In genomic region chr9:107213080-107213479, GRCh38 we compare ENCODE assay signal across 11 cellular contexts.
DNase-seq lines count a peak whose midpoint lies in the region; ATAC-seq, FAIRE-seq and TF ChIP-seq lines count a peak whose summit lies in the region.
"Had no signal": no experiment of that assay in that cellular context is flagged by ENCODE, and none has a peak within 500 bp of the region (broad histone marks: within the 10 kb centered on the region; RNA-seq: fewer than 3 reads in every experiment).

No MANE protein-coding gene starts in this region.

- WGBS in GM12878 (ENCODE audit: insufficient coverage, insufficient replicate concordance, low lambda C conversion rate, missing lambda C conversion rate), result 60% methylated on average over 6 of the region's 6 CpGs

- H3K9me3 Mint-ChIP-seq in activated CD4-positive, alpha-beta T cell treated with anti-CD3 and anti-CD28 coated beads for 36 hours (ENCODE audit: low read depth), result peaks cover 2% of the 10 kb centered on the region
- H3K9me3 Mint-ChIP-seq in activated CD4-positive, alpha-beta T cell treated with anti-CD3 and anti-CD28 coated beads, Interleukin-2, amount 10 ng/mL, durations not matched to agents 7 days and 5 days, result no peaks in the 10 kb centered on the region
- H3K9me3 Mint-ChIP-seq in stimulated activated naive B cell treated with anti-CD40 and anti-IgM and Interleukin-4, amounts not matched to agents 10 μg/mL and 1 μg/mL and 100 μg/mL, for 72 hours, result peaks cover 4% of the 10 kb centered on the region in 2 donors
- H3K9me3 Mint-ChIP-seq in activated CD4-positive, alpha-beta memory T cell treated with anti-CD3 and anti-CD28 coated beads for 36 hours, result no peaks in the 10 kb centered on the region

- in situ Hi-C loops in GM12878 (cut with MboI), result no loop called here

- no peak for TF ChIP-seq CTCF in GM12878 (IDR thresholded peaks at IDR 0.05 in 2 of 3, conservative IDR thresholded peaks at IDR 0.05 in 1 of 3; ENCODE audit: control insufficient read depth in 2 of 3, extremely low read depth in 1 of 3, insufficient read depth in 1 of 3, low read depth in 3 of 3, low read length in 3 of 3)

- H3K9me3 ChIP-seq in GM12878 (replicated peaks; ENCODE audit: control insufficient read depth, insufficient read depth, low read length), result no peaks in the 10 kb centered on the region; the same call in 2 of the 3 replicates
- H3K9me3 ChIP-seq: right lobe of liver had no signal

- H3K9ac ChIP-seq in GM12878 (ENCODE audit: control insufficient read depth, insufficient read depth, low read length), result no peak overlapping the region

- CTCF ChIA-PET in activated CD4-positive, alpha-beta T cell treated with anti-CD3 and anti-CD28 coated beads for 36 hours (lab: Charles Lee), result no interaction called here
- CTCF ChIA-PET in activated CD4-positive, alpha-beta T cell treated with anti-CD3 and anti-CD28 coated beads, Interleukin-2, amount 10 ng/mL, durations not matched to agents 7 days and 5 days (lab: Charles Lee), result interaction anchor here (0.9 kb wide), 1 partner anchor 11 kb away, joined by 3 read pairs; no protein-coding TSS in a partner anchor
- CTCF ChIA-PET in GM12878 (lab: Yijun Ruan, JAX), result interaction anchor here (0.6 to 1.3 kb wide), 6 partner anchors 23 to 233 kb away, joined by 3 to 7 read pairs (median 3); no protein-coding TSS in a partner anchor
- CTCF ChIA-PET in activated CD4-positive, alpha-beta memory T cell treated with anti-CD3 and anti-CD28 coated beads for 36 hours (lab: Charles Lee), result no interaction called here

- H3K4me2 ChIP-seq in GM12878 (ENCODE audit: control insufficient read depth, insufficient read depth), result no peak overlapping the region; the same call in 1 of the 2 replicates

- H3K4me1 Mint-ChIP-seq in activated CD4-positive, alpha-beta T cell treated with anti-CD3 and anti-CD28 coated beads for 36 hours, result peaks cover 14% of the 10 kb centered on the region
- peaks cover 17% of the 10 kb centered on the region for H3K4me1 Mint-ChIP-seq in activated CD4-positive, alpha-beta T cell treated with anti-CD3 and anti-CD28 coated beads, Interleukin-2, amount 10 ng/mL, durations not matched to agents 7 days and 5 days
- H3K4me1 Mint-ChIP-seq in stimulated activated naive B cell treated with anti-CD40 and anti-IgM and Interleukin-4, amounts not matched to agents 10 μg/mL and 1 μg/mL and 100 μg/mL, for 72 hours, result peaks cover 7 to 21% of the 10 kb centered on the region in 2 donors
- H3K4me1 Mint-ChIP-seq in activated CD4-positive, alpha-beta memory T cell treated with anti-CD3 and anti-CD28 coated beads for 36 hours (ENCODE audit: low read depth), result peaks cover 12% of the 10 kb centered on the region

- no peak overlapping the region for H3K4me3 ChIP-seq in GM12878
- H3K4me3 ChIP-seq: right lobe of liver had no signal

- RAD21 ChIA-PET in GM12878 (lab: Charles Lee; ENCODE audit: unreplicated experiment), result interaction anchor here (0.9 to 2.4 kb wide), 11 partner anchors 10 to 232 kb away, joined by 3 to 20 read pairs (median 5); no protein-coding TSS in a partner anchor

- no peak for TF ChIP-seq EP300 in GM12878 (IDR thresholded peaks at IDR 0.05; ENCODE audit: borderline replicate concordance in 1 of 2, control insufficient read depth in 1 of 2, low read depth in 2 of 2, low read length in 2 of 2)

- H3K27me3 ChIP-seq in GM12878 (replicated peaks in 1 of 2; ENCODE audit: control insufficient read depth in 2 of 2, insufficient read depth in 2 of 2, low read length in 1 of 2), result no peaks in the 10 kb centered on the region
- H3K27me3 ChIP-seq: right lobe of liver had no signal

- no peak overlapping the region for H3K27ac ChIP-seq in GM12878 (ENCODE audit: control insufficient read depth, insufficient read depth)
- H3K27ac ChIP-seq: right lobe of liver had no signal

- peak; percentile 46 for ATAC-seq in activated CD4-positive, alpha-beta T cell treated with anti-CD3 and anti-CD28 coated beads for 36 hours
- ATAC-seq in HG03175 (IDR thresholded peaks at IDR 0.05; ENCODE audit: unreplicated experiment), result peak; percentile 33
- ATAC-seq in GM12878, result peak; percentile 60
- no peak for ATAC-seq in stimulated activated naive B cell treated with anti-CD40 and anti-IgM and Interleukin-4, amounts not matched to agents 10 μg/mL and 1 μg/mL and 100 μg/mL, for 72 hours (replicated peaks)

- TF ChIP-seq POLR2A in GM12878 (IDR thresholded peaks at IDR 0.05; ENCODE audit: low read depth, low read length), result no peak

- FAIRE-seq in GM12878 (lab: Jason Lieb, UNC), result no peak

- no peak overlapping the region for H3K4me3 Mint-ChIP-seq in activated CD4-positive, alpha-beta T cell treated with anti-CD3 and anti-CD28 coated beads for 36 hours
- no peak overlapping the region for H3K4me3 Mint-ChIP-seq in activated CD4-positive, alpha-beta T cell treated with anti-CD3 and anti-CD28 coated beads, Interleukin-2, amount 10 ng/mL, durations not matched to agents 7 days and 5 days
- no peak overlapping the region for H3K4me3 Mint-ChIP-seq in stimulated activated naive B cell treated with anti-CD40 and anti-IgM and Interleukin-4, amounts not matched to agents 10 μg/mL and 1 μg/mL and 100 μg/mL, for 72 hours
- H3K4me3 Mint-ChIP-seq in activated CD4-positive, alpha-beta memory T cell treated with anti-CD3 and anti-CD28 coated beads for 36 hours, result no peak overlapping the region

- no TSS peak for BruUV-seq in GM12878 (replicated peaks; lab: Mats Ljungman, UMichigan)

- SMC1A ChIA-PET in GM12878 (lab: Charles Lee; ENCODE audit: uncharacterized antibody, unreplicated experiment), result interaction anchor here (1.0 to 1.9 kb wide), 12 partner anchors 15 to 129 kb away, joined by 3 to 31 read pairs (median 5); no protein-coding TSS in a partner anchor

- peak overlapping the region; percentile 42 for H3K27ac Mint-ChIP-seq in activated CD4-positive, alpha-beta T cell treated with anti-CD3 and anti-CD28 coated beads for 36 hours
- no peak overlapping the region for H3K27ac Mint-ChIP-seq in activated CD4-positive, alpha-beta T cell treated with anti-CD3 and anti-CD28 coated beads, Interleukin-2, amount 10 ng/mL, durations not matched to agents 7 days and 5 days
- peak overlapping the region; percentile 32 for H3K27ac Mint-ChIP-seq in stimulated activated naive B cell treated with anti-CD40 and anti-IgM and Interleukin-4, amounts not matched to agents 10 μg/mL and 1 μg/mL and 100 μg/mL, for 72 hours
- no peak overlapping the region for H3K27ac Mint-ChIP-seq in activated CD4-positive, alpha-beta memory T cell treated with anti-CD3 and anti-CD28 coated beads for 36 hours

- H3K36me3 ChIP-seq in GM12878 (ENCODE audit: control insufficient read depth in 2 of 2, insufficient read depth in 2 of 2, low read length in 1 of 2), result no peaks in the 10 kb centered on the region
- H3K36me3 ChIP-seq: right lobe of liver had no signal

- POLR2A ChIA-PET in activated CD4-positive, alpha-beta T cell treated with anti-CD3 and anti-CD28 coated beads for 36 hours (lab: Charles Lee), result no interaction called here
- POLR2A ChIA-PET in activated CD4-positive, alpha-beta T cell treated with anti-CD3 and anti-CD28 coated beads, Interleukin-2, amount 10 ng/mL, durations not matched to agents 7 days and 5 days (lab: Charles Lee), result no interaction called here
- POLR2A ChIA-PET in GM12878 (lab: Charles Lee), result interaction anchor here (0.5 to 2.4 kb wide), 5 partner anchors 37 to 71 kb away, joined by 3 to 10 read pairs (median 6); no protein-coding TSS in a partner anchor
- POLR2A ChIA-PET in activated CD4-positive, alpha-beta memory T cell treated with anti-CD3 and anti-CD28 coated beads for 36 hours (lab: Charles Lee), result no interaction called here

- intact Hi-C loops in activated CD4-positive, alpha-beta T cell treated with anti-CD3 and anti-CD28 coated beads for 36 hours (cut with DNase I, micrococcal nuclease), result loop anchor here (1.0 to 2.0 kb wide), 4 partner anchors 30 to 70 kb away; partner anchors contain the start of gene RAD23B (in 1 of the 2)
- intact Hi-C loops in GM12878 (cut with micrococcal nuclease; ENCODE audit: unreplicated experiment), result loop anchor here (1.0 to 2.0 kb wide), 2 partner anchors 40 to 48 kb away; no protein-coding TSS in a partner anchor
- intact Hi-C loops in activated CD4-positive, alpha-beta memory T cell treated with anti-CD3 and anti-CD28 coated beads for 36 hours (cut with micrococcal nuclease), result loop anchor here (1.0 kb wide), 2 partner anchors 30 to 40 kb away; no protein-coding TSS in a partner anchor

- TF ChIP-seq RAD21 in GM12878 (IDR thresholded peaks at IDR 0.05; ENCODE audit: insufficient read depth, low read depth, low read length), result no peak

- H4K20me1 ChIP-seq in GM12878 (ENCODE audit: control insufficient read depth, insufficient read depth), result no peaks in the 10 kb centered on the region

- peaks cover 5% of the 10 kb centered on the region; the same call in 1 of the 2 replicates for H3K4me1 ChIP-seq in GM12878 (ENCODE audit: control insufficient read depth, insufficient read depth, low read length)
- H3K4me1 ChIP-seq: right lobe of liver had no signal

- DNase-seq in activated CD4-positive, alpha-beta T cell treated with anti-CD3 and anti-CD28 coated beads for 36 hours, result no peak
- no peak for DNase-seq in activated CD4-positive, alpha-beta T cell treated with anti-CD3 and anti-CD28 coated beads, Interleukin-2, amount 10 ng/mL, durations not matched to agents 7 days and 5 days
- DNase-seq in GM12878 (ENCODE audit: low read depth, low spot score), result no peak
- DNase-seq in stimulated activated naive B cell treated with anti-CD40 and anti-IgM and Interleukin-4, amounts not matched to agents 10 μg/mL and 1 μg/mL and 100 μg/mL, for 72 hours, result no peak
- DNase-seq in activated CD4-positive, alpha-beta T cell treated with anti-CD3 and anti-CD28 coated beads for 4 hours, result no peak
- DNase-seq in 8988T, result no peak
- no peak for DNase-seq in activated CD4-positive, alpha-beta memory T cell treated with anti-CD3 and anti-CD28 coated beads for 36 hours
- DNase-seq: amygdala, NCI-H146, right lobe of liver had no signal

- H2AFZ ChIP-seq in GM12878 (ENCODE audit: control insufficient read depth, low read depth, low read length), result no peak overlapping the region

- no peaks in the 10 kb centered on the region for H3K79me2 ChIP-seq in GM12878 (ENCODE audit: control insufficient read depth, insufficient read depth, low read length)

- H3K36me3 Mint-ChIP-seq in activated CD4-positive, alpha-beta T cell treated with anti-CD3 and anti-CD28 coated beads for 36 hours (ENCODE audit: low read depth), result no peaks in the 10 kb centered on the region
- no peaks in the 10 kb centered on the region for H3K36me3 Mint-ChIP-seq in activated CD4-positive, alpha-beta T cell treated with anti-CD3 and anti-CD28 coated beads, Interleukin-2, amount 10 ng/mL, durations not matched to agents 7 days and 5 days (ENCODE audit: low read depth)
- H3K36me3 Mint-ChIP-seq in stimulated activated naive B cell treated with anti-CD40 and anti-IgM and Interleukin-4, amounts not matched to agents 10 μg/mL and 1 μg/mL and 100 μg/mL, for 72 hours, result peaks cover 0 to 3% of the 10 kb centered on the region in 2 donors
- no peaks in the 10 kb centered on the region for H3K36me3 Mint-ChIP-seq in activated CD4-positive, alpha-beta memory T cell treated with anti-CD3 and anti-CD28 coated beads for 36 hours

- H3K27me3 Mint-ChIP-seq in activated CD4-positive, alpha-beta T cell treated with anti-CD3 and anti-CD28 coated beads for 36 hours, result peaks cover 7% of the 10 kb centered on the region
- peaks cover 4% of the 10 kb centered on the region for H3K27me3 Mint-ChIP-seq in activated CD4-positive, alpha-beta T cell treated with anti-CD3 and anti-CD28 coated beads, Interleukin-2, amount 10 ng/mL, durations not matched to agents 7 days and 5 days
- peaks cover 7 to 15% of the 10 kb centered on the region in 2 donors for H3K27me3 Mint-ChIP-seq in stimulated activated naive B cell treated with anti-CD40 and anti-IgM and Interleukin-4, amounts not matched to agents 10 μg/mL and 1 μg/mL and 100 μg/mL, for 72 hours
- H3K27me3 Mint-ChIP-seq in activated CD4-positive, alpha-beta memory T cell treated with anti-CD3 and anti-CD28 coated beads for 36 hours, result peaks cover 5% of the 10 kb centered on the region

Comparison
In these comparisons a context has a peak if more than half of its experiments do, and no peak if none do; other contexts are left out.
1. H3K27ac Mint-ChIP-seq: peak in activated CD4-positive, alpha-beta T cell treated with anti-CD3 and anti-CD28 coated beads for 36 hours (single experiment) and stimulated activated naive B cell treated with anti-CD40 and anti-IgM and Interleukin-4, amounts not matched to agents 10 μg/mL and 1 μg/mL and 100 μg/mL, for 72 hours (single experiment); none in activated CD4-positive, alpha-beta T cell treated with anti-CD3 and anti-CD28 coated beads, Interleukin-2, amount 10 ng/mL, durations not matched to agents 7 days and 5 days (single experiment) and activated CD4-positive, alpha-beta memory T cell treated with anti-CD3 and anti-CD28 coated beads for 36 hours (single experiment).
2. CTCF ChIA-PET loops: an anchor here in activated CD4-positive, alpha-beta T cell treated with anti-CD3 and anti-CD28 coated beads, Interleukin-2, amount 10 ng/mL, durations not matched to agents 7 days and 5 days (0.9 kb wide) and GM12878 (0.6 to 1.3 kb wide); none called in activated CD4-positive, alpha-beta T cell treated with anti-CD3 and anti-CD28 coated beads for 36 hours and activated CD4-positive, alpha-beta memory T cell treated with anti-CD3 and anti-CD28 coated beads for 36 hours.
3. ATAC-seq: peak in activated CD4-positive, alpha-beta T cell treated with anti-CD3 and anti-CD28 coated beads for 36 hours (single experiment), HG03175 (single experiment) and GM12878 (single experiment); none in stimulated activated naive B cell treated with anti-CD40 and anti-IgM and Interleukin-4, amounts not matched to agents 10 μg/mL and 1 μg/mL and 100 μg/mL, for 72 hours (0 of 2).